Comparison of ENCODE assay signal across 10 cellular contexts in genomic region chr10:26430641-26431163, GRCh38. TPM values are rescaled to one million over a fixed set of nuclear protein-coding genes. Genes with fewer than 3 reads are reported as not detected.
DNase-seq lines count a peak whose midpoint lies in the region; ATAC-seq, FAIRE-seq and TF ChIP-seq lines count a peak whose summit lies in the region.
"Had no signal": no experiment of that assay in that cellular context is flagged by ENCODE, and none has a peak within 500 bp of the region (broad histone marks: within the 10 kb centered on the region; RNA-seq: fewer than 3 reads in every experiment).

No MANE protein-coding gene starts in this region.

- TF ChIP-seq CTCF in RWPE1 (conservative IDR thresholded peaks at IDR 0.05; ENCODE audit: low read depth) = no peak

- peak overlapping the region; percentile 43 for H3K4me3 Mint-ChIP-seq in activated CD4-positive, alpha-beta T cell treated with anti-CD3 and anti-CD28 coated beads for 36 hours
- H3K4me3 Mint-ChIP-seq in naive thymus-derived CD4-positive, alpha-beta T cell = peak overlapping the region in 8 of 10 donors; percentile 18 to 61 (median 53)

- peak; percentile 46 for DNase-seq in activated CD4-positive, alpha-beta T cell treated with anti-CD3 and anti-CD28 coated beads for 36 hours
- no peak for DNase-seq in activated CD4-positive, alpha-beta T cell treated with anti-CD3 and anti-CD28 coated beads for 48 hours
- DNase-seq in NOMO-1 treated with dmso at 0.1 percent for 144 hours (lab: John Stamatoyannopoulos, UW; ENCODE audit: unreplicated experiment) (peak; percentile 84), frontal cortex (ENCODE audit: low spot score in 2 of 2) (no peak), D341Med (ENCODE audit: low spot score) (no peak), RWPE1 (ENCODE audit: low spot score) (no peak)
- no peak for DNase-seq in naive thymus-derived CD4-positive, alpha-beta T cell
- DNase-seq: heart left ventricle had no signal

- H3K36me3 ChIP-seq in naive thymus-derived CD4-positive, alpha-beta T cell (ENCODE audit: control insufficient read depth in 2 of 3, insufficient read depth in 3 of 3, low read length in 3 of 3) = no peaks in the 10 kb centered on the region
- H3K36me3 ChIP-seq: heart left ventricle had no signal

- no peak overlapping the region for H3K27ac ChIP-seq in naive thymus-derived CD4-positive, alpha-beta T cell (ENCODE audit: low read depth, low read length)
- H3K27ac ChIP-seq in RWPE1 = no peak overlapping the region

- POLR2A ChIA-PET in activated CD4-positive, alpha-beta T cell treated with anti-CD3 and anti-CD28 coated beads for 36 hours (lab: Charles Lee) = interaction anchor here (0.6 to 1.2 kb wide), 3 partner anchors 10 to 104 kb away, joined by 3 to 8 read pairs (median 7); no protein-coding TSS in a partner anchor
- POLR2A ChIA-PET in naive thymus-derived CD4-positive, alpha-beta T cell (lab: Charles Lee) = interaction anchor here (0.6 to 1.2 kb wide), 4 partner anchors 10 to 1936 kb away, joined by 3 to 5 read pairs (median 3); no protein-coding TSS in a partner anchor
- POLR2A ChIA-PET in RWPE1 (lab: Yijun Ruan, JAX; ENCODE audit: low non-redundant PET) = no interaction called here

- intact Hi-C loops in activated CD4-positive, alpha-beta T cell treated with anti-CD3 and anti-CD28 coated beads for 36 hours (cut with DNase I, micrococcal nuclease) = loop anchor here (1.0 to 10.0 kb wide), 5 partner anchors 16 to 264 kb away; partner anchors contain the start of gene PDSS1 (in 1 of the 2)
- intact Hi-C loops in naive thymus-derived CD4-positive, alpha-beta T cell (cut with micrococcal nuclease) = loop anchor here (1.0 kb wide), 3 partner anchors 9 to 71 kb away; no protein-coding TSS in a partner anchor

- FAIRE-seq in frontal cortex (lab: Jason Lieb, UNC) = no peak
- FAIRE-seq: A549 had no signal

- no peaks in the 10 kb centered on the region for H3K27me3 Mint-ChIP-seq in activated CD4-positive, alpha-beta T cell treated with anti-CD3 and anti-CD28 coated beads for 36 hours
- no peaks in the 10 kb centered on the region for H3K27me3 Mint-ChIP-seq in naive thymus-derived CD4-positive, alpha-beta T cell

- H3K4me3 ChIP-seq in naive thymus-derived CD4-positive, alpha-beta T cell (ENCODE audit: low read length) = no peak overlapping the region
- H3K4me3 ChIP-seq: A549 had no signal

- H3K27me3 ChIP-seq in naive thymus-derived CD4-positive, alpha-beta T cell (ENCODE audit: control insufficient read depth in 2 of 2, insufficient read depth in 2 of 2, low read length in 2 of 2) = no peaks in the 10 kb centered on the region

- peaks cover 0 to 9% of the 10 kb centered on the region in 2 donors for H3K4me1 ChIP-seq in naive thymus-derived CD4-positive, alpha-beta T cell (ENCODE audit: control insufficient read depth in 2 of 2, insufficient read depth in 2 of 2, low read length in 2 of 2)
- H3K4me1 ChIP-seq: A549 had no signal

- peaks cover 2% of the 10 kb centered on the region for H3K36me3 Mint-ChIP-seq in activated CD4-positive, alpha-beta T cell treated with anti-CD3 and anti-CD28 coated beads for 36 hours (ENCODE audit: low read depth)
- H3K36me3 Mint-ChIP-seq in naive thymus-derived CD4-positive, alpha-beta T cell = peaks cover 0 to 3% (median 0%) of the 10 kb centered on the region in 5 donors

- H3K4me1 Mint-ChIP-seq in activated CD4-positive, alpha-beta T cell treated with anti-CD3 and anti-CD28 coated beads for 36 hours = peaks cover 29% of the 10 kb centered on the region
- peaks cover 13 to 35% (median 21%) of the 10 kb centered on the region in 7 donors for H3K4me1 Mint-ChIP-seq in naive thymus-derived CD4-positive, alpha-beta T cell

- H3K9me3 Mint-ChIP-seq in activated CD4-positive, alpha-beta T cell treated with anti-CD3 and anti-CD28 coated beads for 36 hours (ENCODE audit: low read depth) = no peaks in the 10 kb centered on the region
- no peaks in the 10 kb centered on the region for H3K9me3 Mint-ChIP-seq in naive thymus-derived CD4-positive, alpha-beta T cell

- peak; percentile 97 for ATAC-seq in activated CD4-positive, alpha-beta T cell treated with anti-CD3 and anti-CD28 coated beads for 36 hours
- peak; percentile 87 for ATAC-seq in HG02642 (IDR thresholded peaks at IDR 0.05; ENCODE audit: poor library complexity, unreplicated experiment)
- ATAC-seq in naive thymus-derived CD4-positive, alpha-beta T cell = peak; percentile 93
- ATAC-seq: A549 had no signal

- peak overlapping the region; percentile 92 for H3K27ac Mint-ChIP-seq in activated CD4-positive, alpha-beta T cell treated with anti-CD3 and anti-CD28 coated beads for 36 hours
- peak overlapping the region in 4 of 9 donors; percentile 23 to 89 (median 37) for H3K27ac Mint-ChIP-seq in naive thymus-derived CD4-positive, alpha-beta T cell

- CTCF ChIA-PET in activated CD4-positive, alpha-beta T cell treated with anti-CD3 and anti-CD28 coated beads for 36 hours (lab: Charles Lee) = interaction anchor here (0.7 to 1.9 kb wide), 4 partner anchors 11 to 1402 kb away, joined by 3 to 5 read pairs (median 3); no protein-coding TSS in a partner anchor
- CTCF ChIA-PET in naive thymus-derived CD4-positive, alpha-beta T cell (lab: Charles Lee) = interaction anchor here (0.8 to 1.1 kb wide), 3 partner anchors 12 to 49 kb away, joined by 3 to 5 read pairs (median 3); no protein-coding TSS in a partner anchor
- CTCF ChIA-PET in RWPE1 (lab: Yijun Ruan, JAX) = no interaction called here

- H3K9me3 ChIP-seq in naive thymus-derived CD4-positive, alpha-beta T cell (ENCODE audit: control insufficient read depth in 2 of 3, low read length in 3 of 3) = no peaks in the 10 kb centered on the region
- H3K9me3 ChIP-seq: A549, heart left ventricle had no signal

RNA-seq across cellular contexts. Expression of gene APBB1IP, which starts 7.4 kb away (rescaled TPM):
- 10 to 100 TPM; 53.3 to 66.4 TPM for total RNA-seq in activated CD4-positive, alpha-beta T cell treated with anti-CD3 and anti-CD28 coated beads for 36 hours
- 100 to 1,000 TPM in 1 of 5 experiments, 10 to 100 TPM in 4; 64.7 to 101 (median 88.0) TPM for total RNA-seq in naive thymus-derived CD4-positive, alpha-beta T cell
- 10 to 100 TPM; 60.2 to 70.5 TPM for polyA plus RNA-seq in naive thymus-derived CD4-positive, alpha-beta T cell
- 0.82 TPM for total RNA-seq in frontal cortex

Comparison
In these comparisons a context has a peak if more than half of its experiments do, and no peak if none do; other contexts are left out.
1. DNase-seq: peak in activated CD4-positive, alpha-beta T cell treated with anti-CD3 and anti-CD28 coated beads for 36 hours (single experiment) and NOMO-1 treated with dmso at 0.1 percent for 144 hours (single experiment); none in activated CD4-positive, alpha-beta T cell treated with anti-CD3 and anti-CD28 coated beads for 48 hours (single experiment), naive thymus-derived CD4-positive, alpha-beta T cell (0 of 9), frontal cortex (0 of 2), D341Med (single experiment) and RWPE1 (single experiment).
2. RNA of gene APBB1IP, which starts 7.4 kb away (total RNA-seq): 64.7 to 101 TPM in naive thymus-derived CD4-positive, alpha-beta T cell and 53.3 to 66.4 TPM in activated CD4-positive, alpha-beta T cell treated with anti-CD3 and anti-CD28 coated beads for 36 hours; 0.82 TPM in frontal cortex (single experiment); every median in the first group is over 10 times any median in the second.
3. Peak in every context shown above with its lines, with median percentiles within 50 percentile points of each other: ATAC-seq.